ENCODE assay signal across 7 cellular contexts in genomic region chr5:145936401-145937131, GRCh38. TPM values are rescaled to one million over a fixed set of nuclear protein-coding genes. Genes with fewer than 3 reads are reported as not detected.
A peak's percentile ranks its signal among the peaks of the same experiment; 100 is the strongest.
DNase-seq lines count a peak whose midpoint lies in the region; ATAC-seq and TF ChIP-seq lines count a peak whose summit lies in the region.

Gene SH3RF2, plus strand, starts transcription at chr5:145936578. Its CDS starts 1,351 bp downstream, at chr5:145937929.

- H3K4me3 Mint-ChIP-seq in H9, result peak within 1 kb of the TSS; percentile 63 to 75

- peak within 1 kb of the TSS; percentile 86 for H3K4me3 ChIP-seq in PC-3 (ENCODE audit: low read length)

- H3K27ac ChIP-seq in H9 (ENCODE audit: insufficient read length, low read depth, low read length) (no peak within 1 kb of the TSS), PC-3 (ENCODE audit: low read length) (peak within 1 kb of the TSS; percentile 70), caudate nucleus (ENCODE audit: low read depth, low read length) (peak within 1 kb of the TSS; percentile 33)

- H2BK15ac ChIP-seq in H9 (ENCODE audit: low read depth, low read length), result no peak within 1 kb of the TSS

- H3K18ac ChIP-seq in H9 (ENCODE audit: insufficient read length, low read depth, low read length), result no peak within 1 kb of the TSS

- peak; percentile 97 for DNase-seq in H9
- peak; percentile 75 for DNase-seq in PC-3
- peak in 36 of 61 donors; percentile 2 to 65 (median 42) for DNase-seq in caudate nucleus (lab: John Stamatoyannopoulos, UW)
- DNase-seq in kidney glomerular epithelial cell (lab: John Stamatoyannopoulos, UW), result peak; percentile 91
- peak; percentile 62 for DNase-seq in stimulated activated CD8-positive, alpha-beta memory T cell treated with anti-CD3 and anti-CD28 coated beads, Interleukin-4, amount 100 ng/mL, for 48 hours
- no peak for DNase-seq in NCI-H2196 treated with DMSO at 0.1 percent for 48 hours (lab: John Stamatoyannopoulos, UW; ENCODE audit: unreplicated experiment)

- no peaks in the 10 kb centered on the region for H3K9me2 ChIP-seq in PC-3 (replicated peaks; ENCODE audit: low read length)

- no peak within 1 kb of the TSS for H3K56ac ChIP-seq in H9 (ENCODE audit: insufficient read length, low read depth, low read length)

- H3K14ac ChIP-seq in H9 (ENCODE audit: insufficient read depth, low read length), result no peak within 1 kb of the TSS; the same call in 1 of the 2 replicates

- peak within 1 kb of the TSS; percentile 35 to 68 (median 63) for H3K27ac Mint-ChIP-seq in H9

- H2BK120ac ChIP-seq in H9 (ENCODE audit: low read depth, low read length, poor library complexity, severe bottlenecking), result no peak within 1 kb of the TSS

- no peaks in the 10 kb centered on the region for H3K79me2 ChIP-seq in H9 (ENCODE audit: insufficient read depth, low read length)
- peaks cover 20% of the 10 kb centered on the region for H3K79me2 ChIP-seq in PC-3 (ENCODE audit: low read length)

- H3K4me1 ChIP-seq in H9 (ENCODE audit: insufficient read depth, low read length), result peaks cover 12% of the 10 kb centered on the region
- peaks cover 40% of the 10 kb centered on the region for H3K4me1 ChIP-seq in PC-3 (ENCODE audit: insufficient read depth, low read length)

- POLR2A ChIA-PET in PC-3 (lab: Charles Lee; ENCODE audit: unreplicated experiment), result interaction anchor here (0.6 kb wide), 1 partner anchor 10 kb away, joined by 3 read pairs; no protein-coding TSS in a partner anchor

- no peak within 1 kb of the TSS for H3T11ph ChIP-seq in H9 (ENCODE audit: low read length)

- H3K36me3 Mint-ChIP-seq in H9 (ENCODE audit: insufficient read depth in 1 of 3, low read depth in 3 of 3), result no peaks in the 10 kb centered on the region

- H3F3A ChIP-seq in PC-3 (ENCODE audit: low read length, unreplicated experiment), result no peaks in the 10 kb centered on the region

- intact Hi-C loops in PC-3 (cut with micrococcal nuclease), result loop anchor here (1.0 to 5.0 kb wide), 5 partner anchors 10 to 113 kb away; partner anchors contain the start of gene PRELID2

- H3K9ac ChIP-seq in H9 (ENCODE audit: extremely low read depth, insufficient read length, low read length) (peak within 1 kb of the TSS; percentile 3), PC-3 (ENCODE audit: low read length) (peak within 1 kb of the TSS; percentile 53)

- peak within 1 kb of the TSS; percentile 32 for H3K4me2 ChIP-seq in H9 (ENCODE audit: insufficient read depth, insufficient read length, low read length)
- peak within 1 kb of the TSS; percentile 84 for H3K4me2 ChIP-seq in PC-3 (ENCODE audit: low read length)

- H3K4me1 Mint-ChIP-seq in H9, result peaks cover 58 to 61% of the 10 kb centered on the region in 2 experiments

- no peak within 1 kb of the TSS for H3K23ac ChIP-seq in H9 (ENCODE audit: insufficient read length, low read depth, low read length)

- no peak within 1 kb of the TSS for H2BK20ac ChIP-seq in H9 (ENCODE audit: low read depth, low read length, poor library complexity, severe bottlenecking)

- no peak within 1 kb of the TSS for H4K5ac ChIP-seq in H9 (ENCODE audit: insufficient read length, low read depth, low read length)

- no peak within 1 kb of the TSS for H4K8ac ChIP-seq in H9 (replicated peaks; ENCODE audit: insufficient read length, low read depth, low read length)

- TF ChIP-seq CTCF in H9 (conservative IDR thresholded peaks at IDR 0.05) (no peak), PC-3 (conservative IDR thresholded peaks at IDR 0.05; ENCODE audit: low read depth, low read length) (no peak)

- H4K20me1 ChIP-seq in H9 (ENCODE audit: control insufficient read depth, insufficient read depth, insufficient read length) (no peaks in the 10 kb centered on the region), PC-3 (ENCODE audit: low read length) (no peaks in the 10 kb centered on the region)

- TSS peak; percentile 77 for BruUV-seq in PC-3 (replicated peaks; lab: Mats Ljungman, UMichigan)

- CTCF ChIA-PET in PC-3 (lab: Charles Lee), result interaction anchor here (0.7 kb wide), 1 partner anchor 239 kb away, joined by 8 read pairs; no protein-coding TSS in a partner anchor

- WGBS in H9 (ENCODE audit: extremely low coverage, insufficient read length, low lambda C conversion rate), result no CpG with 5 or more reads among the region's 28 CpGs

- H2AK5ac ChIP-seq in H9 (ENCODE audit: insufficient read length, low read length), result no peak within 1 kb of the TSS

- H2BK5ac ChIP-seq in H9 (ENCODE audit: insufficient read length, low read length), result no peak within 1 kb of the TSS

- no peaks in the 10 kb centered on the region for H3K27me3 ChIP-seq in H9 (ENCODE audit: insufficient read depth, low read length)
- H3K27me3 ChIP-seq in PC-3 (ENCODE audit: low read length), result no peaks in the 10 kb centered on the region

- H3K9me3 Mint-ChIP-seq in H9, result no peaks in the 10 kb centered on the region

- H3K23me2 ChIP-seq in H9 (ENCODE audit: insufficient read length, low read depth, low read length, poor library complexity, severe bottlenecking), result no peaks in the 10 kb centered on the region

- H4K91ac ChIP-seq in H9 (ENCODE audit: insufficient read length, low read depth, low read length), result no peak within 1 kb of the TSS

- H2BK12ac ChIP-seq in H9 (ENCODE audit: insufficient read length, low read depth, low read length), result no peak within 1 kb of the TSS

- no peak within 1 kb of the TSS for H3K4ac ChIP-seq in H9 (ENCODE audit: low read depth, low read length)

- H3K79me1 ChIP-seq in H9 (ENCODE audit: insufficient read depth, low read depth, low read length, poor library complexity, severe bottlenecking), result no peaks in the 10 kb centered on the region

- H2AFZ ChIP-seq in H9 (ENCODE audit: low read length), result no peak within 1 kb of the TSS
- peak within 1 kb of the TSS; percentile 92 for H2AFZ ChIP-seq in PC-3 (ENCODE audit: low read length)

- H3K9me3 ChIP-seq in H9 (ENCODE audit: control insufficient read depth, low read depth, low read length) (no peaks in the 10 kb centered on the region), PC-3 (ENCODE audit: low read length) (no peaks in the 10 kb centered on the region)

- no peaks in the 10 kb centered on the region for H3K36me3 ChIP-seq in PC-3 (ENCODE audit: low read depth, low read length)

- H3K27me3 Mint-ChIP-seq in H9 (ENCODE audit: low read depth), result peaks cover 8% of the 10 kb centered on the region

- ATAC-seq in PC-3, result peak; percentile 79
- no peak for ATAC-seq in GM21423 (IDR thresholded peaks at IDR 0.05; ENCODE audit: unreplicated experiment)

RNA-seq across cellular contexts. Expression of gene SH3RF2, which starts in this region (rescaled TPM):
- total RNA-seq in H9 (2021), result 0.66 and 0.88 TPM in 2 replicates
- total RNA-seq in PC-3 (2014; rRNA removed), result 5.9 and 6.2 TPM in 2 replicates

Comparison
In these comparisons a context has a peak if more than half of its experiments do, and no peak if none do; other contexts are left out.
1. Peak in DNase-seq, H3K9ac ChIP-seq and H3K4me2 ChIP-seq in H9; RNA of the gene not detected or under 1 TPM.